In genomic region chr4:152945639-152946038, GRCh38 we compare ENCODE assay signal across 14 cellular contexts. TPM values are rescaled to one million over a fixed set of nuclear protein-coding genes. Genes with fewer than 3 reads are reported as not detected.
DNase-seq lines count a peak whose midpoint lies in the region; ATAC-seq and TF ChIP-seq lines count a peak whose summit lies in the region.
"Had no signal": no experiment of that assay in that cellular context is flagged by ENCODE, and none has a peak within 500 bp of the region (broad histone marks: within the 10 kb centered on the region; RNA-seq: fewer than 3 reads in every experiment).

No MANE protein-coding gene starts in this region.

- H2AFZ ChIP-seq in OCI-LY3 (ENCODE audit: low read depth, low read length): no peak overlapping the region

- intact Hi-C loops in lower lobe of right lung (cut with DNase I) (no loop called here), upper lobe of right lung (cut with DNase I) (no loop called here)

- ATAC-seq in lower lobe of right lung (peak; percentile 48 to 65), upper lobe of right lung (peak; percentile 70)
- ATAC-seq: CD8-positive, alpha-beta T cell; HepG2 had no signal

- DNase-seq in lower lobe of right lung (no peak), upper lobe of right lung (no peak), NCI-H69 (lab: John Stamatoyannopoulos, UW) (no peak), GF-D8 (lab: John Stamatoyannopoulos, UW) (no peak), WERI-Rb-1 (no peak)
- DNase-seq: 8988T; Calu3; CD8-positive, alpha-beta T cell; DMS79 treated with DMSO at 0.1 percent for 48 hours had no signal

- H4K20me1 ChIP-seq in OCI-LY3 (ENCODE audit: insufficient read depth, low read length): no peaks in the 10 kb centered on the region
- H4K20me1 ChIP-seq: BLaER1 treated with 17β-estradiol and CSF1 and Interleukin-3, amounts not matched to agents 10 nM and 100 nM had no signal

- no peak overlapping the region for H3K9ac ChIP-seq in OCI-LY3 (ENCODE audit: low read length)
- H3K9ac ChIP-seq in endocrine pancreas (ENCODE audit: control insufficient read depth, insufficient read depth, low read length): peak overlapping the region; percentile 13
- H3K9ac ChIP-seq: BLaER1 treated with 17β-estradiol and CSF1 and Interleukin-3, amounts not matched to agents 10 nM and 100 nM had no signal

- no peak overlapping the region for H3K27ac ChIP-seq in OCI-LY3 (ENCODE audit: low read length)
- H3K27ac ChIP-seq in lower lobe of right lung: no peak overlapping the region
- H3K27ac ChIP-seq in upper lobe of right lung: no peak overlapping the region
- no peak overlapping the region for H3K27ac ChIP-seq in WERI-Rb-1
- H3K27ac ChIP-seq: BLaER1 treated with 17β-estradiol and CSF1 and Interleukin-3, amounts not matched to agents 10 nM and 100 nM had no signal

- TF ChIP-seq CTCF in OCI-LY3 (IDR thresholded peaks at IDR 0.05; ENCODE audit: low read depth, low read length) (no peak), lower lobe of right lung (IDR thresholded peaks at IDR 0.05) (no peak), upper lobe of right lung (IDR thresholded peaks at IDR 0.05) (no peak), WERI-Rb-1 (IDR thresholded peaks at IDR 0.05; ENCODE audit: low read depth, low read length) (no peak)

- H3K36me3 ChIP-seq in OCI-LY3 (replicated peaks; ENCODE audit: low read depth, low read length) (no peaks in the 10 kb centered on the region), endocrine pancreas (ENCODE audit: control insufficient read depth, insufficient read depth, low read length) (peaks cover 5% of the 10 kb centered on the region), lower lobe of right lung (no peaks in the 10 kb centered on the region), upper lobe of right lung (peaks cover 5% of the 10 kb centered on the region), WERI-Rb-1 (peaks cover 58% of the 10 kb centered on the region)
- H3K36me3 ChIP-seq: BLaER1 treated with 17β-estradiol and CSF1 and Interleukin-3, amounts not matched to agents 10 nM and 100 nM; HAP-1 had no signal

- H3K4me3 ChIP-seq in OCI-LY3 (ENCODE audit: low read length) (peak overlapping the region; percentile 21), endocrine pancreas (ENCODE audit: control insufficient read depth, insufficient read depth, low read length) (no peak overlapping the region), lower lobe of right lung (no peak overlapping the region), upper lobe of right lung (no peak overlapping the region), WERI-Rb-1 (ENCODE audit: low read depth, low read length) (no peak overlapping the region)
- H3K4me3 ChIP-seq: BLaER1 treated with 17β-estradiol and CSF1 and Interleukin-3, amounts not matched to agents 10 nM and 100 nM; HAP-1 had no signal

- H3K79me2 ChIP-seq in OCI-LY3 (ENCODE audit: low read length): no peaks in the 10 kb centered on the region

- H3K27me3 ChIP-seq in OCI-LY3 (ENCODE audit: low read depth, low read length) (peaks cover 37% of the 10 kb centered on the region), endocrine pancreas (ENCODE audit: control insufficient read depth, insufficient read depth, low read length) (no peaks in the 10 kb centered on the region), lower lobe of right lung (ENCODE audit: low read depth) (no peaks in the 10 kb centered on the region), upper lobe of right lung (no peaks in the 10 kb centered on the region), WERI-Rb-1 (ENCODE audit: insufficient read depth, low read depth, severe bottlenecking) (no peaks in the 10 kb centered on the region)

- H3K4me2 ChIP-seq in OCI-LY3 (ENCODE audit: low read length): peak overlapping the region; percentile 49
- H3K4me2 ChIP-seq: BLaER1 treated with 17β-estradiol and CSF1 and Interleukin-3, amounts not matched to agents 10 nM and 100 nM had no signal

- H3K9me3 ChIP-seq in OCI-LY3 (ENCODE audit: insufficient read depth, low read length): no peaks in the 10 kb centered on the region
- H3K9me3 ChIP-seq in endocrine pancreas (ENCODE audit: control insufficient read depth, low read length): no peaks in the 10 kb centered on the region
- no peaks in the 10 kb centered on the region for H3K9me3 ChIP-seq in lower lobe of right lung
- H3K9me3 ChIP-seq in upper lobe of right lung: no peaks in the 10 kb centered on the region
- no peaks in the 10 kb centered on the region for H3K9me3 ChIP-seq in WERI-Rb-1 (ENCODE audit: severe bottlenecking)
- H3K9me3 ChIP-seq: BLaER1 treated with 17β-estradiol and CSF1 and Interleukin-3, amounts not matched to agents 10 nM and 100 nM; HAP-1 had no signal

- H3K4me1 ChIP-seq in OCI-LY3 (ENCODE audit: low read length) (peaks cover 20% of the 10 kb centered on the region), endocrine pancreas (ENCODE audit: control insufficient read depth, insufficient read depth, low read length) (no peaks in the 10 kb centered on the region), lower lobe of right lung (peaks cover 9% of the 10 kb centered on the region), upper lobe of right lung (no peaks in the 10 kb centered on the region)
- H3K4me1 ChIP-seq: BLaER1 treated with 17β-estradiol and CSF1 and Interleukin-3, amounts not matched to agents 10 nM and 100 nM; HAP-1 had no signal

RNA-seq across cellular contexts. Expression of gene FHDC1, which starts 9.5 kb away (rescaled TPM):
- total RNA-seq in lower lobe of right lung: 21.9 TPM
- total RNA-seq in upper lobe of right lung: 25.7 TPM
